ENCODE assay signal across 8 cellular contexts in genomic region chr4:44725861-44726820, GRCh38. TPM values are rescaled to one million over a fixed set of nuclear protein-coding genes. Genes with fewer than 3 reads are reported as not detected.
DNase-seq lines count a peak whose midpoint lies in the region; ATAC-seq and TF ChIP-seq lines count a peak whose summit lies in the region.

Gene GNPDA2, minus strand, starts transcription at chr4:44726556. Its CDS starts 4,349 bp downstream, at chr4:44722207.

- DNase-seq in D341Med (ENCODE audit: low spot score) (peak; percentile 96), activated T-cell treated with anti-CD3 and anti-CD28 coated beads for 4 hours (peak; percentile 64), epithelial cell of proximal tubule (ENCODE audit: low read depth) (no peak), mucosa of gallbladder (ENCODE audit: low spot score) (peak; percentile 92)
- DNase-seq in stimulated activated CD8-positive, alpha-beta memory T cell treated with anti-CD3 and anti-CD28 coated beads, Interleukin-4, amount 100 ng/mL, for 4 hours (ENCODE audit: low read depth in 2 of 2, low spot score in 1 of 2): peak; percentile 45 to 60

- peaks cover 46% of the 10 kb centered on the region for H3K79me2 ChIP-seq in OCI-LY3 (ENCODE audit: low read length)

- H3K4me1 ChIP-seq in HUES64 (ENCODE audit: insufficient read depth, low read length) (0 out of 2 replicates have a peak, but pooled peaks cover 7% of the 10 kb centered on the region), OCI-LY3 (ENCODE audit: low read length) (peaks cover 14% of the 10 kb centered on the region)

- H3K4me3 ChIP-seq in HUES64 (ENCODE audit: low read length): peak within 1 kb of the TSS; percentile 73
- H3K4me3 ChIP-seq in OCI-LY3 (ENCODE audit: low read length): peak within 1 kb of the TSS; percentile 84
- peak within 1 kb of the TSS; percentile 91 for H3K4me3 ChIP-seq in epithelial cell of proximal tubule (ENCODE audit: low read depth, low read length)

- H3K27ac ChIP-seq in HUES64 (ENCODE audit: low read depth, low read length) (0 out of 2 replicates have a peak within 1 kb of the TSS, but pooled peaks have one; percentile 36), OCI-LY3 (ENCODE audit: low read length) (peak within 1 kb of the TSS; percentile 47)

- H2AFZ ChIP-seq in OCI-LY3 (ENCODE audit: low read depth, low read length): peak within 1 kb of the TSS; percentile 99

- under 1% methylated on average over 67 of the region's 69 CpGs for WGBS in HUES64

- no peaks in the 10 kb centered on the region for H3K9me3 ChIP-seq in HUES64 (ENCODE audit: insufficient read depth, low read depth, low read length)
- no peaks in the 10 kb centered on the region for H3K9me3 ChIP-seq in OCI-LY3 (ENCODE audit: insufficient read depth, low read length)

- no peaks in the 10 kb centered on the region for H3K36me3 ChIP-seq in HUES64 (ENCODE audit: insufficient read depth, low read length)
- H3K36me3 ChIP-seq in OCI-LY3 (replicated peaks; ENCODE audit: low read depth, low read length): no peaks in the 10 kb centered on the region

- H4K20me1 ChIP-seq in OCI-LY3 (ENCODE audit: insufficient read depth, low read length): peaks cover 18% of the 10 kb centered on the region; the same call in 1 of the 2 replicates

- peak; percentile 87 for ATAC-seq in GM21447 (IDR thresholded peaks at IDR 0.05; ENCODE audit: unreplicated experiment)

- TF ChIP-seq CTCF in OCI-LY3 (IDR thresholded peaks at IDR 0.05; ENCODE audit: low read depth, low read length) (0 out of 2 replicates have a peak, but pooled peaks have one; percentile 14), epithelial cell of proximal tubule (conservative IDR thresholded peaks at IDR 0.05; ENCODE audit: low read depth, low read length) (no peak)

- H3K27me3 ChIP-seq in HUES64 (ENCODE audit: insufficient read depth, low read length) (peaks cover 24% of the 10 kb centered on the region), OCI-LY3 (ENCODE audit: low read depth, low read length) (no peaks in the 10 kb centered on the region)

- peak within 1 kb of the TSS; percentile 95 for H3K4me2 ChIP-seq in OCI-LY3 (ENCODE audit: low read length)

- H3K9ac ChIP-seq in HUES64 (ENCODE audit: low read depth, low read length): peak within 1 kb of the TSS; percentile 75
- H3K9ac ChIP-seq in OCI-LY3 (ENCODE audit: low read length): peak within 1 kb of the TSS; percentile 87

RNA-seq across cellular contexts. Expression of gene GNPDA2, which starts in this region (rescaled TPM):
- polyA plus RNA-seq in HUES64 (2013, experiment 1 of 2): 6.1 TPM
- 6.7 TPM for polyA plus RNA-seq in HUES64 (2013, experiment 2 of 2)
- total RNA-seq in epithelial cell of proximal tubule (8.5 and 15.0 TPM in 2 replicates), mucosa of gallbladder (11.7 TPM)
